In genomic region chr1:161182214-161182613, GRCh38 we compare ENCODE assay signal across 8 cellular contexts. TPM values are rescaled to one million over a fixed set of nuclear protein-coding genes. Genes with fewer than 3 reads are reported as not detected.
DNase-seq lines count a peak whose midpoint lies in the region; ATAC-seq and TF ChIP-seq lines count a peak whose summit lies in the region.

No MANE protein-coding gene starts in this region.

- POLR2A ChIA-PET in GM10248 (lab: Yijun Ruan, JAX): no interaction called here

- peaks cover 68% of the 10 kb centered on the region for H3K4me1 Mint-ChIP-seq in activated CD4-positive, alpha-beta T cell treated with anti-CD3 and anti-CD28 coated beads, Interleukin-2, amount 10 ng/mL, durations not matched to agents 24 days and 14 days

- peak overlapping the region; percentile 65 for H3K27ac ChIP-seq in upper lobe of right lung

- intact Hi-C loops in activated CD4-positive, alpha-beta T cell treated with anti-CD3 and anti-CD28 coated beads, Interleukin-2, amount 10 ng/mL, durations not matched to agents 24 days and 14 days (cut with micrococcal nuclease): loop anchor here (1.0 to 2.0 kb wide), 2 partner anchors 15 to 43 kb away; partner anchors contain the start of gene PPOX
- intact Hi-C loops in upper lobe of right lung (cut with DNase I): no loop called here

- peak; percentile 88 for DNase-seq in activated CD4-positive, alpha-beta T cell treated with anti-CD3 and anti-CD28 coated beads, Interleukin-2, amount 10 ng/mL, durations not matched to agents 24 days and 14 days
- peak; percentile 89 for DNase-seq in fibroblast of mammary gland (ENCODE audit: low read depth)
- peak; percentile 29 for DNase-seq in upper lobe of right lung
- DNase-seq in C1 segment of cervical spinal cord (lab: John Stamatoyannopoulos, UW): no peak
- no peak for DNase-seq in GM10248 (ENCODE audit: extremely low spot score)

- peaks cover 47% of the 10 kb centered on the region for H3K4me1 ChIP-seq in upper lobe of right lung

- ATAC-seq in GM18861 (IDR thresholded peaks at IDR 0.05; ENCODE audit: unreplicated experiment): peak; percentile 46
- ATAC-seq in HG03139 (IDR thresholded peaks at IDR 0.05; ENCODE audit: unreplicated experiment): peak; percentile 39
- ATAC-seq in upper lobe of right lung: no peak
- ATAC-seq in HG03469 (IDR thresholded peaks at IDR 0.05; ENCODE audit: unreplicated experiment): no peak

- CTCF ChIA-PET in GM10248 (lab: Yijun Ruan, JAX): interaction anchor here (1.3 to 5.5 kb wide), 8 partner anchors 11 to 200 kb away, joined by 3 to 65 read pairs (median 8); partner anchors contain the start of genes DEDD, NDUFS2 and PPOX

- no peaks in the 10 kb centered on the region for H3K9me3 ChIP-seq in upper lobe of right lung

- peak overlapping the region; percentile 51 for H3K4me3 Mint-ChIP-seq in activated CD4-positive, alpha-beta T cell treated with anti-CD3 and anti-CD28 coated beads, Interleukin-2, amount 10 ng/mL, durations not matched to agents 24 days and 14 days

- H3K27me3 ChIP-seq in upper lobe of right lung: no peaks in the 10 kb centered on the region

- TF ChIP-seq CTCF in fibroblast of mammary gland (conservative IDR thresholded peaks at IDR 0.05; ENCODE audit: control insufficient read depth, insufficient read depth, low read depth, low read length): no peak
- no peak for TF ChIP-seq CTCF in upper lobe of right lung (IDR thresholded peaks at IDR 0.05)
- TF ChIP-seq CTCF in GM10248 (IDR thresholded peaks at IDR 0.05; ENCODE audit: control extremely low read depth, extremely low read depth, low read depth, missing control alignments): no peak

- no peaks in the 10 kb centered on the region for H3K9me3 Mint-ChIP-seq in activated CD4-positive, alpha-beta T cell treated with anti-CD3 and anti-CD28 coated beads, Interleukin-2, amount 10 ng/mL, durations not matched to agents 24 days and 14 days

- peaks cover 3% of the 10 kb centered on the region for H3K36me3 Mint-ChIP-seq in activated CD4-positive, alpha-beta T cell treated with anti-CD3 and anti-CD28 coated beads, Interleukin-2, amount 10 ng/mL, durations not matched to agents 24 days and 14 days (ENCODE audit: low read depth)

- H3K27me3 Mint-ChIP-seq in activated CD4-positive, alpha-beta T cell treated with anti-CD3 and anti-CD28 coated beads, Interleukin-2, amount 10 ng/mL, durations not matched to agents 24 days and 14 days: no peaks in the 10 kb centered on the region

- H3K4me3 ChIP-seq in fibroblast of mammary gland (ENCODE audit: control insufficient read depth, low read depth, low read length) (no peak overlapping the region), upper lobe of right lung (no peak overlapping the region)

- H3K27ac Mint-ChIP-seq in activated CD4-positive, alpha-beta T cell treated with anti-CD3 and anti-CD28 coated beads, Interleukin-2, amount 10 ng/mL, durations not matched to agents 24 days and 14 days: peak overlapping the region; percentile 96

- H3K36me3 ChIP-seq in upper lobe of right lung: no peaks in the 10 kb centered on the region

RNA-seq across cellular contexts. Expression of gene B4GALT3, which starts 4.9 kb away (rescaled TPM):
- 65.1 and 69.9 TPM in 2 replicates for total RNA-seq in activated CD4-positive, alpha-beta T cell treated with anti-CD3 and anti-CD28 coated beads, Interleukin-2, amount 10 ng/mL, durations not matched to agents 24 days and 14 days
- total RNA-seq in upper lobe of right lung: 35.7 TPM

RNA-seq across cellular contexts. Expression of gene PPOX, which starts 16.0 kb away (rescaled TPM):
- total RNA-seq in activated CD4-positive, alpha-beta T cell treated with anti-CD3 and anti-CD28 coated beads, Interleukin-2, amount 10 ng/mL, durations not matched to agents 24 days and 14 days: 28.6 and 31.1 TPM in 2 replicates
- total RNA-seq in upper lobe of right lung: 23.3 TPM

RNA-seq across cellular contexts. Expression of gene ADAMTS4, which starts 16.6 kb away (rescaled TPM):
- 0.33 and 0.66 TPM in 2 replicates for total RNA-seq in activated CD4-positive, alpha-beta T cell treated with anti-CD3 and anti-CD28 coated beads, Interleukin-2, amount 10 ng/mL, durations not matched to agents 24 days and 14 days
- total RNA-seq in upper lobe of right lung: 7.8 TPM

RNA-seq across cellular contexts. Expression of gene NDUFS2, which starts 20.0 kb away (rescaled TPM):
- total RNA-seq in activated CD4-positive, alpha-beta T cell treated with anti-CD3 and anti-CD28 coated beads, Interleukin-2, amount 10 ng/mL, durations not matched to agents 24 days and 14 days: 88.4 and 89.6 TPM in 2 replicates
- total RNA-seq in upper lobe of right lung: 66.9 TPM

RNA-seq across cellular contexts. Expression of gene USP21, which starts 22.9 kb away (rescaled TPM):
- 32.7 and 34.7 TPM in 2 replicates for total RNA-seq in activated CD4-positive, alpha-beta T cell treated with anti-CD3 and anti-CD28 coated beads, Interleukin-2, amount 10 ng/mL, durations not matched to agents 24 days and 14 days
- 27.7 TPM for total RNA-seq in upper lobe of right lung

Comparison
In these comparisons a context has a peak if more than half of its experiments do, and no peak if none do; other contexts are left out.
1. ATAC-seq: peak in GM18861 (single experiment) and HG03139 (single experiment); none in upper lobe of right lung (single experiment) and HG03469 (single experiment).
2. DNase-seq: peak in activated CD4-positive, alpha-beta T cell treated with anti-CD3 and anti-CD28 coated beads, Interleukin-2, amount 10 ng/mL, durations not matched to agents 24 days and 14 days (single experiment), fibroblast of mammary gland (single experiment) and upper lobe of right lung (single experiment); none in C1 segment of cervical spinal cord (0 of 14) and GM10248 (single experiment).